Comparison of ENCODE assay signal across 8 cellular contexts in the genomic region with DNA sequence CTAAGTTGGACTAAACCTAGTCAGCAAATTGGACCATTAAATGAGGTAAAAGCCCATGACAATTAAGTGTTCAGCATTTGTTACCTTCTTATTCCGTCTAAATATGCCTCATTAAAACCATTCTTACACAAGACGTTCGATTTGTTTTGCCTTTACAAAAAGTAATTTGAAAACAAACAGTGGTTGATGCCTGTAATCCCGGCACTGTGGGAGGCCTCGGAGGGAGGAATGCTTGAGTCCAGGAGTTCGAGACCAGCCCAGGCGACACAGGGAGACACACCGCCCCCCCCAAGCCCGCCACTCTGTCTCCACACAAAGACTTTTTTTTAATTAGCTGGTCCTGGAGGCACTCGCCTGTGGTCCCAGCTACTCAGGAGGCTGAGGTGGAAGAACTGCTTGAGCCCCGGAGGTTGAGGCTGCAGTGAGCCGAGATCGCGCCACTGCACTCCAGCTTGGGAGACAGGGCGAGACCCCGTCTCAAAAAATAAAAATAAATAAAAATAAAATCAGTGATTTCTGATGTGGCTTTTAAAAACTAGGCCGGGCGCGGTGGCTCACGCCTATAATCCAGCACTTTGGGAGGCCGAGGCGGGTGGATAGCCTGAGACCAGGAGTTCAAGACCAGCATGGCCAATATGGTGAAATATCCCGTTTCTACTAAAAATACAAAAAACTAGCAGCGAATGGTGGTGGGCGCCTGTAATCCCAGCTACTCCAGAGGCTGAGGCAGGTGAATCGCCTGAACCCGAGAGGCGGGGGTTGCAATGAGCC. TPM values are rescaled to one million over a fixed set of nuclear protein-coding genes. Genes with fewer than 3 reads are reported as not detected.
DNase-seq lines count a peak whose midpoint lies in the region; ATAC-seq, FAIRE-seq and TF ChIP-seq lines count a peak whose summit lies in the region.

No MANE protein-coding gene starts in this region.

- no peaks in the 10 kb centered on the region for H3K36me3 ChIP-seq in endothelial cell of umbilical vein (ENCODE audit: control insufficient read depth in 2 of 2, extremely low read depth in 1 of 2, insufficient read depth in 2 of 2, low read length in 2 of 2)

- H3K4me1 ChIP-seq in endothelial cell of umbilical vein (ENCODE audit: control insufficient read depth, extremely low read depth, insufficient read depth, low read length): peaks cover 36% of the 10 kb centered on the region

- TSS peak; percentile 71 for BruUV-seq in endothelial cell of umbilical vein (replicated peaks; lab: Mats Ljungman, UMichigan)

- peak overlapping the region; percentile 86 for H3K4me2 ChIP-seq in endothelial cell of umbilical vein (ENCODE audit: insufficient read depth, low read length)

- H3K9ac ChIP-seq in endothelial cell of umbilical vein (replicated peaks; ENCODE audit: extremely low read depth, insufficient read depth, low read length): peak overlapping the region; percentile 75

- H3K4me3 Mint-ChIP-seq in T-cell: peak overlapping the region; percentile 98 to 100 (median 99)
- H3K4me3 Mint-ChIP-seq in natural killer cell treated with Interleukin-12 subunit alpha and Interleukin-12 subunit beta and Interleukin-15 and Interleukin-18, amount 100 ng/mL, for 72 hours: peak overlapping the region; percentile 97

- H3K27ac Mint-ChIP-seq in T-cell: peak overlapping the region; percentile 97 to 98
- peak overlapping the region; percentile 99 for H3K27ac Mint-ChIP-seq in natural killer cell treated with Interleukin-12 subunit alpha and Interleukin-12 subunit beta and Interleukin-15 and Interleukin-18, amount 100 ng/mL, for 72 hours

- H3K9me3 Mint-ChIP-seq in T-cell: no peaks in the 10 kb centered on the region
- no peaks in the 10 kb centered on the region for H3K9me3 Mint-ChIP-seq in natural killer cell treated with Interleukin-12 subunit alpha and Interleukin-12 subunit beta and Interleukin-15 and Interleukin-18, amount 100 ng/mL, for 72 hours

- peak overlapping the region; percentile 68 to 92 (median 77) for H3K4me3 ChIP-seq in endothelial cell of umbilical vein (replicated peaks in 1 of 3; ENCODE audit: insufficient read depth in 1 of 3, low read depth in 1 of 3, low read length in 3 of 3)

- H3K27ac ChIP-seq in endothelial cell of umbilical vein (ENCODE audit: insufficient read depth, low read depth, low read length): peak overlapping the region; percentile 78

- peaks cover 41% of the 10 kb centered on the region for H3K79me2 ChIP-seq in endothelial cell of umbilical vein (ENCODE audit: control insufficient read depth, insufficient read depth, low read length)

- peak; percentile 36 for DNase-seq in NCI-H748 (lab: John Stamatoyannopoulos, UW; ENCODE audit: unreplicated experiment)
- DNase-seq in NCI-H748 treated with DMSO at 0.1 percent for 48 hours (lab: John Stamatoyannopoulos, UW): no peak
- peak in 2 of 34 experiments; percentile 7 to 14 for DNase-seq in T-cell
- no peak for DNase-seq in endothelial cell of umbilical vein (ENCODE audit: low read depth, low spot score)
- DNase-seq in natural killer cell treated with Interleukin-12 subunit alpha and Interleukin-12 subunit beta and Interleukin-15 and Interleukin-18, amount 100 ng/mL, for 72 hours (ENCODE audit: low spot score): no peak
- DNase-seq in NCI-H2171 treated with DMSO at 0.1 percent for 48 hours (lab: John Stamatoyannopoulos, UW): no peak

- peaks cover 41 to 49% (median 41%) of the 10 kb centered on the region in 3 donors for H3K4me1 Mint-ChIP-seq in T-cell
- H3K4me1 Mint-ChIP-seq in natural killer cell treated with Interleukin-12 subunit alpha and Interleukin-12 subunit beta and Interleukin-15 and Interleukin-18, amount 100 ng/mL, for 72 hours (ENCODE audit: low read depth in 2 of 2): peaks cover 27 to 31% of the 10 kb centered on the region in 2 donors

- intact Hi-C loops in endothelial cell of umbilical vein (cut with micrococcal nuclease): loop anchor here (10.0 kb wide), 1 partner anchor 881 kb away; no protein-coding TSS in a partner anchor

- POLR2A ChIA-PET in T-cell (lab: Charles Lee): interaction anchor here in 1 of 2 donors (0.5 to 0.8 kb wide), 4 partner anchors 41 to 1492 kb away, joined by 3 to 15 read pairs (median 4); a partner anchor contains a TSS
- POLR2A ChIA-PET in endothelial cell of umbilical vein (lab: Charles Lee): interaction anchor here (0.6 to 1.6 kb wide), 6 partner anchors 9 to 998 kb away, joined by 3 to 4 read pairs (median 3); a partner anchor contains a TSS

- H4K20me1 ChIP-seq in endothelial cell of umbilical vein (replicated peaks; ENCODE audit: control insufficient read depth, extremely low read depth, insufficient read depth, low read length): peaks cover 15% of the 10 kb centered on the region

- CTCF ChIA-PET in T-cell (lab: Charles Lee) (interaction anchor here (0.5 to 1.2 kb wide), 10 partner anchors 49 to 1735 kb away, joined by 3 to 11 read pairs (median 3); a partner anchor contains a TSS), endothelial cell of umbilical vein (lab: Charles Lee) (interaction anchor here (0.8 to 1.3 kb wide), 4 partner anchors 49 to 135 kb away, joined by 3 to 9 read pairs (median 5); no protein-coding TSS in a partner anchor)

- H2AFZ ChIP-seq in endothelial cell of umbilical vein (ENCODE audit: low read depth, low read length): peak overlapping the region; percentile 59

- H3K9me3 ChIP-seq in endothelial cell of umbilical vein (replicated peaks; ENCODE audit: control insufficient read depth, insufficient read depth, low read length): no peaks in the 10 kb centered on the region

- H3K9me1 ChIP-seq in endothelial cell of umbilical vein (replicated peaks; ENCODE audit: control insufficient read depth, extremely low read depth, insufficient read depth, low read length): no peaks in the 10 kb centered on the region

- ATAC-seq in T-cell (replicated peaks in 1 of 4) (no peak), HG03571 (IDR thresholded peaks at IDR 0.05; ENCODE audit: unreplicated experiment) (no peak), GM21367 (IDR thresholded peaks at IDR 0.05; ENCODE audit: unreplicated experiment) (no peak)
- ATAC-seq in natural killer cell treated with Interleukin-12 subunit alpha and Interleukin-12 subunit beta and Interleukin-15 and Interleukin-18, amount 100 ng/mL, for 72 hours: no peak

- no peaks in the 10 kb centered on the region for H3K27me3 ChIP-seq in endothelial cell of umbilical vein (ENCODE audit: control insufficient read depth in 2 of 2, insufficient read depth in 2 of 2, low read length in 2 of 2)

- H3K27me3 Mint-ChIP-seq in T-cell: peaks cover 0 to 6% of the 10 kb centered on the region in 2 donors
- no peaks in the 10 kb centered on the region for H3K27me3 Mint-ChIP-seq in natural killer cell treated with Interleukin-12 subunit alpha and Interleukin-12 subunit beta and Interleukin-15 and Interleukin-18, amount 100 ng/mL, for 72 hours

- TF ChIP-seq POLR2A in endothelial cell of umbilical vein (IDR thresholded peaks at IDR 0.05; ENCODE audit: low read depth, low read length): no peak

- no peak for TF ChIP-seq CTCF in endothelial cell of umbilical vein (IDR thresholded peaks at IDR 0.05; ENCODE audit: extremely low read depth in 1 of 2, insufficient read depth in 1 of 2, low read depth in 1 of 2, low read length in 2 of 2)

- peaks cover 2% of the 10 kb centered on the region for H3K36me3 Mint-ChIP-seq in T-cell
- peaks cover 18% of the 10 kb centered on the region for H3K36me3 Mint-ChIP-seq in natural killer cell treated with Interleukin-12 subunit alpha and Interleukin-12 subunit beta and Interleukin-15 and Interleukin-18, amount 100 ng/mL, for 72 hours

- no peak for FAIRE-seq in endothelial cell of umbilical vein (lab: Jason Lieb, UNC)

- dilution Hi-C loops in endothelial cell of umbilical vein (cut with MboI; ENCODE audit: extremely low pct_ligation_motif_present, low sequenced_read_pairs): no loop called here

TF ChIP-seq in endothelial cell of umbilical vein, 7 proteins besides CTCF, POLR2A, EP300 and RAD21 (continues in another document):
- TF ChIP-seq POLR2AphosphoS5 (IDR thresholded peaks at IDR 0.05; ENCODE audit: insufficient read depth, low read depth, low read length): no peak

RNA-seq across cellular contexts. Expression of a gene that starts 0.9 kb away (rescaled TPM):
- total RNA-seq in T-cell (100 to 1,000 TPM; 710 to 755 (median 729) TPM), endothelial cell of umbilical vein (372 and 382 TPM in 2 replicates)
- polyA plus RNA-seq in endothelial cell of umbilical vein: 169 and 233 TPM in 2 replicates
- polyA plus RNA-seq in endothelial cell of umbilical vein (2011; cell fraction: cytosol; rRNA removed): 339 and 375 TPM in 2 replicates
- polyA plus RNA-seq in endothelial cell of umbilical vein (2011; cell fraction: nucleus; rRNA removed): 236 and 267 TPM in 2 replicates
- polyA plus RNA-seq in endothelial cell of umbilical vein (2012): 268 and 415 TPM in 2 replicates
- polyA minus RNA-seq in endothelial cell of umbilical vein: 718 and 745 TPM in 2 replicates
- polyA minus RNA-seq in endothelial cell of umbilical vein (2011; cell fraction: cytosol; rRNA and poly(A)+ RNA removed): 585 TPM
- 147 and 171 TPM in 2 replicates for polyA minus RNA-seq in endothelial cell of umbilical vein (2011; cell fraction: nucleus; rRNA and poly(A)+ RNA removed)
- 100 to 1,000 TPM; 340 to 372 TPM for total RNA-seq in natural killer cell treated with Interleukin-12 subunit alpha and Interleukin-12 subunit beta and Interleukin-15 and Interleukin-18, amount 100 ng/mL, for 72 hours

RNA-seq across cellular contexts. Expression of a gene that starts 44.5 kb away (rescaled TPM):
- total RNA-seq in T-cell (1 to 10 TPM; 2.5 to 5.1 (median 3.0) TPM), endothelial cell of umbilical vein (106 and 119 TPM in 2 replicates)
- polyA plus RNA-seq in endothelial cell of umbilical vein: 84.5 and 119 TPM in 2 replicates
- 49.3 and 62.6 TPM in 2 replicates for polyA plus RNA-seq in endothelial cell of umbilical vein (2011; cell fraction: cytosol; rRNA removed)
- polyA plus RNA-seq in endothelial cell of umbilical vein (2011; cell fraction: nucleus; rRNA removed): 356 and 431 TPM in 2 replicates
- polyA plus RNA-seq in endothelial cell of umbilical vein (2012): 32.4 and 40.1 TPM in 2 replicates
- polyA minus RNA-seq in endothelial cell of umbilical vein: 104 and 105 TPM in 2 replicates
- 8.6 TPM for polyA minus RNA-seq in endothelial cell of umbilical vein (2011; cell fraction: cytosol; rRNA and poly(A)+ RNA removed)
- 163 and 183 TPM in 2 replicates for polyA minus RNA-seq in endothelial cell of umbilical vein (2011; cell fraction: nucleus; rRNA and poly(A)+ RNA removed)
- 1 to 10 TPM; 2.4 to 2.8 TPM for total RNA-seq in natural killer cell treated with Interleukin-12 subunit alpha and Interleukin-12 subunit beta and Interleukin-15 and Interleukin-18, amount 100 ng/mL, for 72 hours

RNA-seq across cellular contexts. Expression of a gene that starts 56.5 kb away (rescaled TPM):
- 10 to 100 TPM in 3 of 5 donors, 1 to 10 TPM in 2; 3.0 to 14.9 (median 11.8) TPM for total RNA-seq in T-cell
- total RNA-seq in endothelial cell of umbilical vein: 233 and 235 TPM in 2 replicates
- polyA plus RNA-seq in endothelial cell of umbilical vein: 178 and 216 TPM in 2 replicates
- 279 and 287 TPM in 2 replicates for polyA plus RNA-seq in endothelial cell of umbilical vein (2011; cell fraction: cytosol; rRNA removed)
- 212 and 213 TPM in 2 replicates for polyA plus RNA-seq in endothelial cell of umbilical vein (2011; cell fraction: nucleus; rRNA removed)
- polyA plus RNA-seq in endothelial cell of umbilical vein (2012): 236 and 321 TPM in 2 replicates
- 162 and 170 TPM in 2 replicates for polyA minus RNA-seq in endothelial cell of umbilical vein
- polyA minus RNA-seq in endothelial cell of umbilical vein (2011; cell fraction: cytosol; rRNA and poly(A)+ RNA removed): 537 TPM
- 50.7 and 51.4 TPM in 2 replicates for polyA minus RNA-seq in endothelial cell of umbilical vein (2011; cell fraction: nucleus; rRNA and poly(A)+ RNA removed)
- under 1 TPM; 0.67 to 0.74 TPM for total RNA-seq in natural killer cell treated with Interleukin-12 subunit alpha and Interleukin-12 subunit beta and Interleukin-15 and Interleukin-18, amount 100 ng/mL, for 72 hours

Comparison
In these comparisons a context has a peak if more than half of its experiments do, and no peak if none do; other contexts are left out.
1. RNA of a gene that starts 44.5 kb away (total RNA-seq): 106 to 119 TPM in endothelial cell of umbilical vein; 2.5 to 5.1 TPM in T-cell and 2.4 to 2.8 TPM in natural killer cell treated with Interleukin-12 subunit alpha and Interleukin-12 subunit beta and Interleukin-15 and Interleukin-18, amount 100 ng/mL, for 72 hours; every median in the first group is over 10 times any median in the second.
2. RNA of a gene that starts 56.5 kb away (total RNA-seq): 233 to 235 TPM in endothelial cell of umbilical vein; 3.0 to 14.9 TPM in T-cell and 0.67 to 0.74 TPM in natural killer cell treated with Interleukin-12 subunit alpha and Interleukin-12 subunit beta and Interleukin-15 and Interleukin-18, amount 100 ng/mL, for 72 hours; every median in the first group is over 10 times any median in the second.